Comparison of ENCODE assay signal across 21 cellular contexts in the genomic region with DNA sequence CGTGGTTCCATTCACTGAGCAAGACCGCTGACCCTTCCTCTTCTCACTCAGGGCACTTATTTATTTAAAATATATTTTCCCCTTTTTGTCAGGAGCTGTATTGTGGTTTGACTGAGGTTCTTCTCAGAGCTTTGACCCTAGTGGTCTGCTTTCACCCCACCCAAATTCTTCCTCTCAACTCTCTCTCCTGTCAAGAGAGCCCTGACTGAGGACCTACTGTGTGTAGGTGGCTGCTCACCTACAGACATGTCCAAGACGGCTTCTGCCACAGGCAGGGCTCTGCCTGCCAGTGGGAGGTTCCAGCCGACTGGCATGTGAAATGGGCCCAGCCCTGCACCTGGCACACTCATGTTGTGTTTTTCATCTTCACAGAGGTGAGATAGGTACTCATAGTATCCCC. TPM values are rescaled to one million over a fixed set of nuclear protein-coding genes. Genes with fewer than 3 reads are reported as not detected.
"Had no signal": no experiment of that assay in that cellular context is flagged by ENCODE, and none has a peak within 500 bp of the region (broad histone marks: within the 10 kb centered on the region; RNA-seq: fewer than 3 reads in every experiment).

No MANE protein-coding gene starts in this region.

- H3K4me3 ChIP-seq: smooth muscle cell, stomach, thoracic aorta had no signal

- H3K4me1 Mint-ChIP-seq: activated CD8-positive, alpha-beta memory T cell treated with anti-CD3 and anti-CD28 coated beads, Interleukin-2, amount 10 ng/mL, durations not matched to agents 7 days and 5 days had no signal

- H3K36me3 ChIP-seq: stomach, thoracic aorta had no signal

- DNase-seq: activated CD4-positive, alpha-beta T cell treated with anti-CD3 and anti-CD28 coated beads for 1 hour; activated CD4-positive, alpha-beta T cell treated with anti-CD3 and anti-CD28 coated beads, Interleukin-2, amount 50 U/mL, for 4 hours; activated effector memory CD4-positive, alpha-beta T cell treated with anti-CD3 and anti-CD28 coated beads, Interleukin-2, amount 50 U/mL, for 16 hours; activated T-cell treated with anti-CD3 and anti-CD28 coated beads, Interleukin-2, amount 50 U/mL, for 4 hours; amniotic stem cell; caudate nucleus; effector CD4-positive, alpha-beta T cell; foreskin keratinocyte; left cardiac atrium; mammary epithelial cell; natural killer cell; nucleus accumbens; SK-N-SH; stomach; T-helper 1 cell; T1000 had no signal

- H3K27ac Mint-ChIP-seq: activated CD8-positive, alpha-beta memory T cell treated with anti-CD3 and anti-CD28 coated beads, Interleukin-2, amount 10 ng/mL, durations not matched to agents 7 days and 5 days; activated naive CD8-positive, alpha-beta T cell; natural killer cell; progenitor cell of endocrine pancreas had no signal

- H3K27me3 ChIP-seq: stomach had no signal

- H3K4me3 Mint-ChIP-seq: activated CD8-positive, alpha-beta memory T cell treated with anti-CD3 and anti-CD28 coated beads, Interleukin-2, amount 10 ng/mL, durations not matched to agents 7 days and 5 days; activated naive CD8-positive, alpha-beta T cell; activated T-cell treated with anti-CD3 and anti-CD28 coated beads, Interleukin-2, amount 50 U/mL, for 4 hours; natural killer cell had no signal

- H3K4me1 ChIP-seq: foreskin keratinocyte had no signal

- H3K27me3 Mint-ChIP-seq: activated CD8-positive, alpha-beta memory T cell treated with anti-CD3 and anti-CD28 coated beads, Interleukin-2, amount 10 ng/mL, durations not matched to agents 7 days and 5 days; activated naive CD8-positive, alpha-beta T cell had no signal

- H3K9me3 Mint-ChIP-seq: activated T-cell treated with anti-CD3 and anti-CD28 coated beads, Interleukin-2, amount 50 U/mL, for 4 hours; natural killer cell had no signal

- H3K36me3 Mint-ChIP-seq: activated CD8-positive, alpha-beta memory T cell treated with anti-CD3 and anti-CD28 coated beads, Interleukin-2, amount 10 ng/mL, durations not matched to agents 7 days and 5 days; activated naive CD8-positive, alpha-beta T cell; natural killer cell had no signal

- H3K9me3 ChIP-seq: SK-N-SH, stomach, thoracic aorta had no signal

- H3K27ac ChIP-seq: foreskin keratinocyte, stomach, thoracic aorta had no signal

RNA-seq across cellular contexts. Expression of a gene that starts 5.2 kb away (rescaled TPM):
- total RNA-seq: activated CD8-positive, alpha-beta memory T cell treated with anti-CD3 and anti-CD28 coated beads, Interleukin-2, amount 10 ng/mL, durations not matched to agents 7 days and 5 days; activated T-cell treated with anti-CD3 and anti-CD28 coated beads, Interleukin-2, amount 50 U/mL, for 4 hours; foreskin keratinocyte; left cardiac atrium; mammary epithelial cell; progenitor cell of endocrine pancreas; smooth muscle cell; thoracic aorta had no signal

RNA-seq across cellular contexts. Expression of a gene that starts 10.2 kb away (rescaled TPM):
- total RNA-seq: activated CD8-positive, alpha-beta memory T cell treated with anti-CD3 and anti-CD28 coated beads, Interleukin-2, amount 10 ng/mL, durations not matched to agents 7 days and 5 days; activated T-cell treated with anti-CD3 and anti-CD28 coated beads, Interleukin-2, amount 50 U/mL, for 4 hours; foreskin keratinocyte; left cardiac atrium; mammary epithelial cell; progenitor cell of endocrine pancreas; smooth muscle cell; stomach; thoracic aorta had no signal
